ENCODE assay signal across 9 cellular contexts in the genomic region with DNA sequence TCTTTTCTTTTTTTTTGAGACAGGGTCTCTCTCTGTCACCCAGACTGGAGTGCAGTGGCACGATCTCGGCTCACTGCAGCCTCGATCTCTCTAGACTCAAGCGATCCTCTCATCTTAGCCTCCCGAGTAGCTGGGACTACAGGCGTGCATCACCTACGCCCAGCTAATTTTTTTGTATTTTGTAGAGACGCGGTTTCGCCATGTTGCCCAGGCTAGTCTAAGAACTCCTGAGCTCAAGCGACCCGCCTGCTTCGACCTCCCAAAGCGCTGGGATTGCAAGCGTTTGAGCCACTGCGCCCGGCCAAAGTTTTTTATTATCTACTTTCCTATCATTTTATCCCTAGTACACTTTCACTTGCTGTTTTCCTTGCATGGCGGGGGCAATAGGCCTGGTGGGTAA. TPM values are rescaled to one million over a fixed set of nuclear protein-coding genes. Genes with fewer than 3 reads are reported as not detected.
DNase-seq lines count a peak whose midpoint lies in the region; ATAC-seq, FAIRE-seq and TF ChIP-seq lines count a peak whose summit lies in the region.
"Had no signal": no experiment of that assay in that cellular context is flagged by ENCODE, and none has a peak within 500 bp of the region (broad histone marks: within the 10 kb centered on the region; RNA-seq: fewer than 3 reads in every experiment).

No MANE protein-coding gene starts in this region.

- H3K4me1 Mint-ChIP-seq in Calu3 (ENCODE audit: low read depth, unreplicated experiment), result peaks cover 12% of the 10 kb centered on the region
- peaks cover 29 to 32% of the 10 kb centered on the region in 2 donors for H3K4me1 Mint-ChIP-seq in natural killer cell treated with Interleukin-12 subunit alpha and Interleukin-12 subunit beta and Interleukin-15 and Interleukin-18, amount 100 ng/mL, for 72 hours (ENCODE audit: low read depth in 2 of 2)

- H3K27ac ChIP-seq in MM.1S (ENCODE audit: low read length), result no peak overlapping the region
- no peak overlapping the region for H3K27ac ChIP-seq in prostate gland

- H3K9me3 Mint-ChIP-seq in Calu3 (ENCODE audit: low read depth, unreplicated experiment), result no peaks in the 10 kb centered on the region
- H3K9me3 Mint-ChIP-seq in natural killer cell treated with Interleukin-12 subunit alpha and Interleukin-12 subunit beta and Interleukin-15 and Interleukin-18, amount 100 ng/mL, for 72 hours, result no peaks in the 10 kb centered on the region

- H2AFZ ChIP-seq in MM.1S (ENCODE audit: low read length), result no peak overlapping the region

- H3K4me3 Mint-ChIP-seq in Calu3 (ENCODE audit: low read depth, unreplicated experiment), result peak overlapping the region; percentile 91
- H3K4me3 Mint-ChIP-seq in natural killer cell treated with Interleukin-12 subunit alpha and Interleukin-12 subunit beta and Interleukin-15 and Interleukin-18, amount 100 ng/mL, for 72 hours, result peak overlapping the region; percentile 98

- no peaks in the 10 kb centered on the region; the same call in 1 of the 2 replicates for H3K36me3 ChIP-seq in MM.1S (replicated peaks; ENCODE audit: insufficient read depth, low read length)
- H3K36me3 ChIP-seq in bronchial epithelial cell (ENCODE audit: control insufficient read depth, insufficient read depth, low read length), result no peaks in the 10 kb centered on the region
- H3K36me3 ChIP-seq in prostate gland, result no peaks in the 10 kb centered on the region

- CTCF ChIA-PET in Calu3 (lab: Charles Lee), result interaction anchor here (0.9 kb wide), 1 partner anchor 15 kb away, joined by 3 read pairs; no protein-coding TSS in a partner anchor

- H3K36me3 Mint-ChIP-seq in Calu3 (ENCODE audit: insufficient read depth, unreplicated experiment), result peaks cover 30% of the 10 kb centered on the region
- H3K36me3 Mint-ChIP-seq in natural killer cell treated with Interleukin-12 subunit alpha and Interleukin-12 subunit beta and Interleukin-15 and Interleukin-18, amount 100 ng/mL, for 72 hours, result peaks cover 14% of the 10 kb centered on the region

- H4K20me1 ChIP-seq in MM.1S (ENCODE audit: insufficient read depth, low read length), result no peaks in the 10 kb centered on the region

- H3K27ac Mint-ChIP-seq in Calu3 (ENCODE audit: unreplicated experiment), result peak overlapping the region; percentile 87
- peak overlapping the region; percentile 94 for H3K27ac Mint-ChIP-seq in natural killer cell treated with Interleukin-12 subunit alpha and Interleukin-12 subunit beta and Interleukin-15 and Interleukin-18, amount 100 ng/mL, for 72 hours

- TF ChIP-seq CTCF in Calu3 (IDR thresholded peaks at IDR 0.05; ENCODE audit: unreplicated experiment) (no peak), MM.1S (IDR thresholded peaks at IDR 0.05; ENCODE audit: low read length) (no peak), bronchial epithelial cell (IDR thresholded peaks at IDR 0.05; ENCODE audit: insufficient read depth, low read length, severe bottlenecking) (no peak), prostate gland (IDR thresholded peaks at IDR 0.05) (no peak)

- peaks cover 10% of the 10 kb centered on the region for H3F3A ChIP-seq in MM.1S (ENCODE audit: insufficient read depth, low read length)

- no peaks in the 10 kb centered on the region for H3K27me3 Mint-ChIP-seq in Calu3 (ENCODE audit: unreplicated experiment)
- no peaks in the 10 kb centered on the region for H3K27me3 Mint-ChIP-seq in natural killer cell treated with Interleukin-12 subunit alpha and Interleukin-12 subunit beta and Interleukin-15 and Interleukin-18, amount 100 ng/mL, for 72 hours

- 94% methylated on average over 18 of the region's 18 CpGs for WGBS in prostate gland

- H3K4me3 ChIP-seq in MM.1S (ENCODE audit: low read length) (0 out of 2 replicates have a peak overlapping the region, but pooled peaks have one; percentile 87), bronchial epithelial cell (ENCODE audit: low read depth, low read length) (peak overlapping the region; percentile 95), prostate gland (no peak overlapping the region)

- H3K9me2 ChIP-seq in MM.1S (replicated peaks; ENCODE audit: insufficient read depth, low read length), result no peaks in the 10 kb centered on the region

- H3K4me1 ChIP-seq in MM.1S (ENCODE audit: low read length), result peaks cover 7% of the 10 kb centered on the region
- no peaks in the 10 kb centered on the region for H3K4me1 ChIP-seq in prostate gland (replicated peaks)

- no peak for DNase-seq in Calu3
- no peak for DNase-seq in MM.1S
- DNase-seq in bronchial epithelial cell (ENCODE audit: low read depth), result no peak
- no peak for DNase-seq in natural killer cell treated with Interleukin-12 subunit alpha and Interleukin-12 subunit beta and Interleukin-15 and Interleukin-18, amount 100 ng/mL, for 72 hours (ENCODE audit: low spot score)
- no peak for DNase-seq in mesenteric fat pad (ENCODE audit: low spot score)
- DNase-seq in stimulated activated CD4-positive, alpha-beta T cell treated with anti-CD3 and anti-CD28 coated beads, Interleukin-2, amount 100 ng/mL, for 24 hours, result no peak
- no peak for DNase-seq in activated effector memory CD4-positive, alpha-beta T cell treated with anti-CD3 and anti-CD28 coated beads, Interleukin-2, amount 50 U/mL, for 16 hours
- DNase-seq in prostate gland (ENCODE audit: low spot score), result no peak
- DNase-seq: stimulated activated CD4-positive, alpha-beta T cell treated with anti-CD3 and anti-CD28 coated beads, Interleukin-1b, Interleukin-23, amount 100 ng/mL, for 48 hours had no signal

- no peaks in the 10 kb centered on the region for H3K27me3 ChIP-seq in MM.1S (replicated peaks; ENCODE audit: insufficient read depth, low read length)
- no peaks in the 10 kb centered on the region for H3K27me3 ChIP-seq in bronchial epithelial cell (ENCODE audit: control insufficient read depth, insufficient read depth, low read length)
- no peaks in the 10 kb centered on the region for H3K27me3 ChIP-seq in prostate gland (replicated peaks; ENCODE audit: insufficient read depth)

- H3K9me3 ChIP-seq in MM.1S (replicated peaks; ENCODE audit: insufficient read depth, low read length), result no peaks in the 10 kb centered on the region
- no peaks in the 10 kb centered on the region for H3K9me3 ChIP-seq in prostate gland

- FAIRE-seq in bronchial epithelial cell (lab: Jason Lieb, UNC), result no peak

- no peak for TF ChIP-seq POLR2A in prostate gland (IDR thresholded peaks at IDR 0.05)

- intact Hi-C loops in Calu3 (cut with micrococcal nuclease; ENCODE audit: unreplicated experiment), result no loop called here
- intact Hi-C loops in prostate gland (cut with DNase I), result loop anchor here (5.0 kb wide), 1 partner anchor 152 kb away; a partner anchor contains a TSS

- ATAC-seq in natural killer cell treated with Interleukin-12 subunit alpha and Interleukin-12 subunit beta and Interleukin-15 and Interleukin-18, amount 100 ng/mL, for 72 hours, result no peak

- no TSS peak for BruUV-seq in Calu3 (replicated peaks; lab: Mats Ljungman, UMichigan)

- no peak overlapping the region for H3K9ac ChIP-seq in MM.1S (ENCODE audit: low read length)

- peak overlapping the region; percentile 49 for H3K4me2 ChIP-seq in MM.1S (ENCODE audit: low read depth, low read length)

- peaks cover 68% of the 10 kb centered on the region for H3K79me2 ChIP-seq in MM.1S (ENCODE audit: low read length)

RNA-seq across cellular contexts. Expression of a gene that starts 1.4 kb away (rescaled TPM):
- total RNA-seq in Calu3 (2022), result 66.1 and 70.7 TPM in 2 replicates
- 92.9 and 145 TPM in 2 replicates for total RNA-seq in bronchial epithelial cell
- 10 to 100 TPM; 77.8 to 90.9 TPM for total RNA-seq in natural killer cell treated with Interleukin-12 subunit alpha and Interleukin-12 subunit beta and Interleukin-15 and Interleukin-18, amount 100 ng/mL, for 72 hours
- total RNA-seq in mesenteric fat pad, result 41.3 TPM
- 100 to 1,000 TPM in 1 of 2 donors, 10 to 100 TPM in 1; 56.0 to 130 TPM for total RNA-seq in prostate gland

RNA-seq across cellular contexts. Expression of a gene that starts 54.6 kb away (rescaled TPM):
- total RNA-seq in Calu3 (2022) (not detected in 2 replicates), bronchial epithelial cell (under 0.01 and 0.13 TPM in 2 replicates), mesenteric fat pad (not detected), prostate gland (not detected)
- total RNA-seq in natural killer cell treated with Interleukin-12 subunit alpha and Interleukin-12 subunit beta and Interleukin-15 and Interleukin-18, amount 100 ng/mL, for 72 hours, result not detected

Comparison
In these comparisons a context has a peak if more than half of its experiments do, and no peak if none do; other contexts are left out.
1. H3K4me3 ChIP-seq: peak in MM.1S (single experiment) and bronchial epithelial cell (single experiment); none in prostate gland (0 of 2).